In the genomic region with DNA sequence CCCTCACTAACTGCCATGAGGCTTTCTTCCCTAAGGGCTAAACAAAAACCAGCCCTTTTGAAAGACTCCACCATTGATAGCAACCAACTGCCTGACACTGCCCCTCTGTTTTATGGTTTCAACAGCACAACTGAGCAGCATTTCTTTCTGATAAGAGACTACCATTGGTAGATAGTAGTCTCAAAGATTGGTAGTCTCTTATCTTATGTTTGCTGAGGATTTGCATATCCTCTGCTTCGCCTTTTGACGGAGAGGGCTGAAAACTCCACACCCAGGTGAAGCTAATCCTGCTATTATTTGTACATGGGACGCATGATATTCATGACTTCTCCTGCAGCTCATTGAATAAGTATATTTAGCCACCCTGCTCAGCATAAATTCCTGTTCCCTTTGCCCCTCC, we compare ENCODE assay signal across 20 cellular contexts.
DNase-seq lines count a peak whose midpoint lies in the region; ATAC-seq and TF ChIP-seq lines count a peak whose summit lies in the region.
"Had no signal": no experiment of that assay in that cellular context is flagged by ENCODE, and none has a peak within 500 bp of the region (broad histone marks: within the 10 kb centered on the region; RNA-seq: fewer than 3 reads in every experiment).

No MANE protein-coding gene starts in this region.

- peak overlapping the region; percentile 7 for H3K27ac ChIP-seq in HUES48 (ENCODE audit: low read depth, low read length)
- no peak overlapping the region for H3K27ac ChIP-seq in esophagus muscularis mucosa (replicated peaks in 1 of 4)
- no peak overlapping the region for H3K27ac ChIP-seq in neural progenitor cell
- H3K27ac ChIP-seq in prostate gland, result no peak overlapping the region

- no peaks in the 10 kb centered on the region for H3F3A ChIP-seq in neural progenitor cell (ENCODE audit: low read depth)

- H3K4me1 ChIP-seq in Caco-2 (peaks cover 40% of the 10 kb centered on the region), HUES48 (ENCODE audit: control insufficient read depth, insufficient read depth, low read length) (0 out of 2 replicates have a peak, but pooled peaks cover 8% of the 10 kb centered on the region), esophagus muscularis mucosa (peaks cover 0 to 5% (median 0%) of the 10 kb centered on the region in 4 donors), neural progenitor cell (peaks cover 3% of the 10 kb centered on the region), prostate gland (replicated peaks) (no peaks in the 10 kb centered on the region)

- H4K20me1 ChIP-seq in neural progenitor cell (ENCODE audit: low read depth), result no peaks in the 10 kb centered on the region

- TF ChIP-seq CTCF in Caco-2 (IDR thresholded peaks at IDR 0.05; ENCODE audit: insufficient read depth in 1 of 2, low read depth in 1 of 2, low read length in 1 of 2, severe bottlenecking in 1 of 2, unreplicated experiment in 1 of 2) (no peak), esophagus muscularis mucosa (IDR thresholded peaks at IDR 0.05) (no peak), neural progenitor cell (IDR thresholded peaks at IDR 0.05) (no peak), prostate gland (IDR thresholded peaks at IDR 0.05) (no peak)

- H3K36me3 Mint-ChIP-seq in Caco-2 (ENCODE audit: insufficient read depth, unreplicated experiment), result no peaks in the 10 kb centered on the region
- H3K36me3 Mint-ChIP-seq in neural progenitor cell, result no peaks in the 10 kb centered on the region
- H3K36me3 Mint-ChIP-seq: CD8-positive, alpha-beta memory T cell had no signal

- no peaks in the 10 kb centered on the region for H3K79me2 ChIP-seq in neural progenitor cell (ENCODE audit: low read depth)

- WGBS in esophagus muscularis mucosa, result 81% methylated on average over 3 of the region's 3 CpGs
- WGBS in prostate gland, result 67% methylated on average over 3 of the region's 3 CpGs

- CTCF ChIA-PET in Caco-2 (lab: Charles Lee), result interaction anchor here (0.6 to 1.5 kb wide), 5 partner anchors 30 to 441 kb away, joined by 3 to 7 read pairs (median 5); partner anchors contain the start of gene C3orf33

- DNase-seq in Caco-2, result peak; percentile 69 to 76
- peak; percentile 53 for DNase-seq in esophagus muscularis mucosa (ENCODE audit: extremely low spot score)
- no peak for DNase-seq in neural progenitor cell (ENCODE audit: low spot score)
- DNase-seq in prostate gland (ENCODE audit: low spot score), result no peak
- no peak for DNase-seq in occipital lobe (lab: John Stamatoyannopoulos, UW)
- DNase-seq: C1 segment of cervical spinal cord; CD8-positive, alpha-beta memory T cell; DMS79; H7; NCI-H1105; NCI-H1694; NCI-H2081 treated with DMSO at 0.1 percent for 48 hours; NCI-H2227 treated with DMSO at 0.1 percent for 48 hours; NCI-H510A treated with DMSO at 0.1 percent for 48 hours; PC-3; RPMI8226; SHP77 treated with DMSO at 0.1 percent for 48 hours; SK-N-SH had no signal

- H3K9me3 Mint-ChIP-seq in Caco-2 (ENCODE audit: unreplicated experiment), result no peaks in the 10 kb centered on the region
- H3K9me3 Mint-ChIP-seq in neural progenitor cell, result no peaks in the 10 kb centered on the region

- intact Hi-C loops in Caco-2 (cut with micrococcal nuclease; ENCODE audit: unreplicated experiment), result loop anchor here (1.0 to 2.0 kb wide), 2 partner anchors 142 to 325 kb away; no protein-coding TSS in a partner anchor
- intact Hi-C loops in esophagus muscularis mucosa (cut with DNase I), result no loop called here
- intact Hi-C loops in prostate gland (cut with DNase I), result no loop called here

- H3K4me1 Mint-ChIP-seq in Caco-2 (ENCODE audit: low read depth, unreplicated experiment) (peaks cover 37% of the 10 kb centered on the region), neural progenitor cell (peaks cover 10% of the 10 kb centered on the region)
- H3K4me1 Mint-ChIP-seq: CD8-positive, alpha-beta memory T cell had no signal

- H3K9ac ChIP-seq in HUES48 (ENCODE audit: low read depth, low read length), result no peak overlapping the region
- H3K9ac ChIP-seq in neural progenitor cell, result no peak overlapping the region
- H3K9ac ChIP-seq: SK-N-SH had no signal

- H3K27me3 Mint-ChIP-seq in Caco-2 (ENCODE audit: insufficient read depth, unreplicated experiment) (no peaks in the 10 kb centered on the region), neural progenitor cell (ENCODE audit: insufficient read depth, low read depth) (no peaks in the 10 kb centered on the region)
- H3K27me3 Mint-ChIP-seq: CD8-positive, alpha-beta memory T cell had no signal

- no peak for TF ChIP-seq EP300 in esophagus muscularis mucosa (IDR thresholded peaks at IDR 0.05)

- H3K4me3 ChIP-seq in Caco-2 (ENCODE audit: low read depth, low read length), result no peak overlapping the region
- no peak overlapping the region for H3K4me3 ChIP-seq in HUES48 (ENCODE audit: low read depth, low read length)
- H3K4me3 ChIP-seq in esophagus muscularis mucosa, result no peak overlapping the region
- H3K4me3 ChIP-seq in neural progenitor cell, result no peak overlapping the region
- no peak overlapping the region for H3K4me3 ChIP-seq in prostate gland

- H3K4me3 Mint-ChIP-seq in Caco-2 (ENCODE audit: unreplicated experiment) (no peak overlapping the region), neural progenitor cell (no peak overlapping the region)
- H3K4me3 Mint-ChIP-seq: CD8-positive, alpha-beta memory T cell had no signal

- H3K27me3 ChIP-seq in Caco-2 (replicated peaks; ENCODE audit: control insufficient read depth, insufficient read depth, low read length) (no peaks in the 10 kb centered on the region), HUES48 (ENCODE audit: control insufficient read depth, insufficient read depth, low read length) (no peaks in the 10 kb centered on the region), esophagus muscularis mucosa (no peaks in the 10 kb centered on the region), neural progenitor cell (no peaks in the 10 kb centered on the region), prostate gland (replicated peaks; ENCODE audit: insufficient read depth) (no peaks in the 10 kb centered on the region)

- POLR2A ChIA-PET in Caco-2 (lab: Charles Lee), result no interaction called here

- peak overlapping the region; percentile 40 for H3K27ac Mint-ChIP-seq in Caco-2 (ENCODE audit: unreplicated experiment)
- peak overlapping the region; percentile 48 for H3K27ac Mint-ChIP-seq in neural progenitor cell
- H3K27ac Mint-ChIP-seq: CD8-positive, alpha-beta memory T cell had no signal

- no peak overlapping the region for H3K4me2 ChIP-seq in neural progenitor cell
- H3K4me2 ChIP-seq: SK-N-SH had no signal

- no peak for ATAC-seq in HG03342 (IDR thresholded peaks at IDR 0.05; ENCODE audit: unreplicated experiment)
- ATAC-seq: PC-3 had no signal

- peak overlapping the region; percentile 24 for H2AFZ ChIP-seq in neural progenitor cell (replicated peaks)

- TF ChIP-seq POLR2A in esophagus muscularis mucosa (IDR thresholded peaks at IDR 0.05; ENCODE audit: low read depth), result no peak
- TF ChIP-seq POLR2A in prostate gland (IDR thresholded peaks at IDR 0.05), result no peak

- BruUV-seq in Caco-2 (replicated peaks; lab: Mats Ljungman, UMichigan), result no TSS peak

- H3K36me3 ChIP-seq in Caco-2 (ENCODE audit: control insufficient read depth, insufficient read depth, low read length) (no peaks in the 10 kb centered on the region), HUES48 (ENCODE audit: control insufficient read depth, insufficient read depth, low read length) (no peaks in the 10 kb centered on the region), esophagus muscularis mucosa (no peaks in the 10 kb centered on the region), neural progenitor cell (no peaks in the 10 kb centered on the region), prostate gland (no peaks in the 10 kb centered on the region)

- no peaks in the 10 kb centered on the region for H3K9me3 ChIP-seq in Caco-2
- H3K9me3 ChIP-seq in HUES48 (ENCODE audit: control insufficient read depth, insufficient read depth, low read length), result no peaks in the 10 kb centered on the region
- no peaks in the 10 kb centered on the region for H3K9me3 ChIP-seq in esophagus muscularis mucosa
- H3K9me3 ChIP-seq in neural progenitor cell (ENCODE audit: low read depth), result no peaks in the 10 kb centered on the region
- H3K9me3 ChIP-seq in prostate gland, result no peaks in the 10 kb centered on the region
- H3K9me3 ChIP-seq: SK-N-SH had no signal

Comparison
In these comparisons a context has a peak if more than half of its experiments do, and no peak if none do; other contexts are left out.
1. DNase-seq: peak in Caco-2 (2 of 2) and esophagus muscularis mucosa (single experiment); none in neural progenitor cell (single experiment), prostate gland (single experiment) and occipital lobe (single experiment).